Comparison of ENCODE assay signal across 8 cellular contexts in genomic region chr1:90721210-90722194, GRCh38. TPM values are rescaled to one million over a fixed set of nuclear protein-coding genes. Genes with fewer than 3 reads are reported as not detected.
DNase-seq lines count a peak whose midpoint lies in the region; ATAC-seq and TF ChIP-seq lines count a peak whose summit lies in the region.

No MANE protein-coding gene starts in this region.

- peaks cover 63% of the 10 kb centered on the region for H3K4me1 Mint-ChIP-seq in WTC11

- H3K36me3 Mint-ChIP-seq in WTC11: no peaks in the 10 kb centered on the region; the same call in 1 of the 2 replicates

- H3K27me3 Mint-ChIP-seq in WTC11 (ENCODE audit: low read depth): peaks cover 99% of the 10 kb centered on the region

- CTCF ChIA-PET in AG04449 (lab: Yijun Ruan, JAX) (interaction anchor here (0.7 to 2.8 kb wide), 22 partner anchors 9 to 557 kb away, joined by 3 to 27 read pairs (median 4); partner anchors contain the start of gene ZNF644), WTC11 (lab: Charles Lee) (interaction anchor here (0.5 to 10.7 kb wide), 39 partner anchors 9 to 683 kb away, joined by 3 to 220 read pairs (median 5); partner anchors contain the start of genes HFM1 and ZNF644)

- TF ChIP-seq CTCF in AG04449 (IDR thresholded peaks at IDR 0.05; ENCODE audit: insufficient read depth, low read length, missing control alignments) (peak; percentile 80), GM12801 (IDR thresholded peaks at IDR 0.05; ENCODE audit: extremely low read depth, insufficient read length) (peak; percentile 41), WTC11 (IDR thresholded peaks at IDR 0.05) (peak; percentile 81)

- H3K4me3 Mint-ChIP-seq in WTC11: peak overlapping the region; percentile 38; the same call in 1 of the 2 replicates

- POLR2A ChIA-PET in AG04449 (lab: Yijun Ruan, JAX): no interaction called here
- POLR2A ChIA-PET in WTC11 (lab: Charles Lee): interaction anchor here (0.8 kb wide), 1 partner anchor 14 kb away, joined by 3 read pairs; no protein-coding TSS in a partner anchor

- DNase-seq in AG04449 (ENCODE audit: low read depth, low spot score): no peak
- peak; percentile 78 for DNase-seq in NCI-H2196 treated with DMSO at 0.1 percent for 48 hours (lab: John Stamatoyannopoulos, UW; ENCODE audit: unreplicated experiment)
- peak; percentile 83 for DNase-seq in WTC11 (ENCODE audit: low spot score)
- DNase-seq in fibroblast of gingiva (ENCODE audit: low read depth): peak; percentile 24
- peak; percentile 17 for DNase-seq in pulmonary artery endothelial cell (ENCODE audit: low read depth, low spot score)

- ATAC-seq in HG03103 (IDR thresholded peaks at IDR 0.05; ENCODE audit: low read depth, unreplicated experiment): peak; percentile 75
- ATAC-seq in WTC11: no peak
- ATAC-seq in HG03159 (IDR thresholded peaks at IDR 0.05; ENCODE audit: unreplicated experiment): no peak

- no peak overlapping the region for H3K4me3 ChIP-seq in AG04449 (ENCODE audit: low read depth, low read length)

- no peak overlapping the region for H3K27ac Mint-ChIP-seq in WTC11

- H3K9me3 Mint-ChIP-seq in WTC11: no peaks in the 10 kb centered on the region

TF ChIP-seq in WTC11, 78 proteins besides CTCF, POLR2A, EP300 and RAD21:
- TF ChIP-seq ESRRA (CRISPR knock-in tag; IDR thresholded peaks at IDR 0.05; ENCODE audit: borderline replicate concordance) (no peak), ATF6 (CRISPR knock-in tag; IDR thresholded peaks at IDR 0.05) (no peak), TEAD4 (CRISPR knock-in tag; IDR thresholded peaks at IDR 0.05) (no peak), E2F4 (CRISPR knock-in tag; IDR thresholded peaks at IDR 0.05; ENCODE audit: borderline replicate concordance, low read depth) (no peak), CREB1 (CRISPR knock-in tag; IDR thresholded peaks at IDR 0.05) (no peak), CREM (CRISPR knock-in tag; IDR thresholded peaks at IDR 0.05) (no peak), SMAD4 (CRISPR knock-in tag; IDR thresholded peaks at IDR 0.05) (no peak), FOXK1 (CRISPR knock-in tag; IDR thresholded peaks at IDR 0.05) (no peak), ZNF416 (CRISPR knock-in tag; IDR thresholded peaks at IDR 0.05) (no peak), JAZF1 (CRISPR knock-in tag; IDR thresholded peaks at IDR 0.05) (no peak)
- TF ChIP-seq, protein P1, sequence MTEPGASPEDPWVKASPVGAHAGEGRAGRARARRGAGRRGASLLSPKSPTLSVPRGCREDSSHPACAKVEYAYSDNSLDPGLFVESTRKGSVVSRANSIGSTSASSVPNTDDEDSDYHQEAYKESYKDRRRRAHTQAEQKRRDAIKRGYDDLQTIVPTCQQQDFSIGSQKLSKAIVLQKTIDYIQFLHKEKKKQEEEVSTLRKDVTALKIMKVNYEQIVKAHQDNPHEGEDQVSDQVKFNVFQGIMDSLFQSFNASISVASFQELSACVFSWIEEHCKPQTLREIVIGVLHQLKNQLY (CRISPR knock-in tag; IDR thresholded peaks at IDR 0.05): no peak
- TF ChIP-seq, protein P2, sequence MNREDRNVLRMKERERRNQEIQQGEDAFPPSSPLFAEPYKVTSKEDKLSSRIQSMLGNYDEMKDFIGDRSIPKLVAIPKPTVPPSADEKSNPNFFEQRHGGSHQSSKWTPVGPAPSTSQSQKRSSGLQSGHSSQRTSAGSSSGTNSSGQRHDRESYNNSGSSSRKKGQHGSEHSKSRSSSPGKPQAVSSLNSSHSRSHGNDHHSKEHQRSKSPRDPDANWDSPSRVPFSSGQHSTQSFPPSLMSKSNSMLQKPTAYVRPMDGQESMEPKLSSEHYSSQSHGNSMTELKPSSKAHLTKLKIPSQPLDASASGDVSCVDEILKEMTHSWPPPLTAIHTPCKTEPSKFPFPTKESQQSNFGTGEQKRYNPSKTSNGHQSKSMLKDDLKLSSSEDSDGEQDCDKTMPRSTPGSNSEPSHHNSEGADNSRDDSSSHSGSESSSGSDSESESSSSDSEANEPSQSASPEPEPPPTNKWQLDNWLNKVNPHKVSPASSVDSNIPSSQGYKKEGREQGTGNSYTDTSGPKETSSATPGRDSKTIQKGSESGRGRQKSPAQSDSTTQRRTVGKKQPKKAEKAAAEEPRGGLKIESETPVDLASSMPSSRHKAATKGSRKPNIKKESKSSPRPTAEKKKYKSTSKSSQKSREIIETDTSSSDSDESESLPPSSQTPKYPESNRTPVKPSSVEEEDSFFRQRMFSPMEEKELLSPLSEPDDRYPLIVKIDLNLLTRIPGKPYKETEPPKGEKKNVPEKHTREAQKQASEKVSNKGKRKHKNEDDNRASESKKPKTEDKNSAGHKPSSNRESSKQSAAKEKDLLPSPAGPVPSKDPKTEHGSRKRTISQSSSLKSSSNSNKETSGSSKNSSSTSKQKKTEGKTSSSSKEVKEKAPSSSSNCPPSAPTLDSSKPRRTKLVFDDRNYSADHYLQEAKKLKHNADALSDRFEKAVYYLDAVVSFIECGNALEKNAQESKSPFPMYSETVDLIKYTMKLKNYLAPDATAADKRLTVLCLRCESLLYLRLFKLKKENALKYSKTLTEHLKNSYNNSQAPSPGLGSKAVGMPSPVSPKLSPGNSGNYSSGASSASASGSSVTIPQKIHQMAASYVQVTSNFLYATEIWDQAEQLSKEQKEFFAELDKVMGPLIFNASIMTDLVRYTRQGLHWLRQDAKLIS (CRISPR knock-in tag; IDR thresholded peaks at IDR 0.05; ENCODE audit: borderline replicate concordance): no peak
- TF ChIP-seq, protein P3, sequence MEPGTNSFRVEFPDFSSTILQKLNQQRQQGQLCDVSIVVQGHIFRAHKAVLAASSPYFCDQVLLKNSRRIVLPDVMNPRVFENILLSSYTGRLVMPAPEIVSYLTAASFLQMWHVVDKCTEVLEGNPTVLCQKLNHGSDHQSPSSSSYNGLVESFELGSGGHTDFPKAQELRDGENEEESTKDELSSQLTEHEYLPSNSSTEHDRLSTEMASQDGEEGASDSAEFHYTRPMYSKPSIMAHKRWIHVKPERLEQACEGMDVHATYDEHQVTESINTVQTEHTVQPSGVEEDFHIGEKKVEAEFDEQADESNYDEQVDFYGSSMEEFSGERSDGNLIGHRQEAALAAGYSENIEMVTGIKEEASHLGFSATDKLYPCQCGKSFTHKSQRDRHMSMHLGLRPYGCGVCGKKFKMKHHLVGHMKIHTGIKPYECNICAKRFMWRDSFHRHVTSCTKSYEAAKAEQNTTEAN (CRISPR knock-in tag; IDR thresholded peaks at IDR 0.05): no peak
TF ChIP-seq in WTC11: peak in this region for 0.

RNA-seq across cellular contexts. Expression of gene BARHL2, which starts 4.4 kb away (rescaled TPM):
- total RNA-seq in WTC11 (2021): not detected in 3 replicates
- not detected in 2 replicates for total RNA-seq in pulmonary artery endothelial cell
